In genomic region chr19:3150739-3151329, GRCh38 we compare ENCODE assay signal across 1 cellular context.
TF ChIP-seq lines count a peak whose summit lies in the region.

No MANE protein-coding gene starts in this region.

TF ChIP-seq in K562, 482 proteins besides CTCF, POLR2A, EP300 and RAD21:
- TF ChIP-seq GABPA (tag; conservative IDR thresholded peaks at IDR 0.05; ENCODE audit: low read depth) (peak; percentile 41; the same call in 1 of the 2 replicates), CHD1 (IDR thresholded peaks at IDR 0.05; ENCODE audit: low read length) (no peak), NFXL1 (CRISPR knock-in tag; IDR thresholded peaks at IDR 0.05) (no peak), GABPB1 (CRISPR knock-in tag; IDR thresholded peaks at IDR 0.05) (peak; percentile 42; the same call in 1 of the 2 replicates), ZBTB11 (CRISPR knock-in tag; IDR thresholded peaks at IDR 0.05) (peak in 2 of 3 experiments; percentile 71 to 94; a peak in 4 of 6 replicates), HCFC1 (IDR thresholded peaks at IDR 0.05; ENCODE audit: low read depth, low read length) (0 out of 2 replicates have a peak, but pooled peaks have one; percentile 15), RBM17 (IDR thresholded peaks at IDR 0.05; ENCODE audit: borderline replicate concordance, low read depth, low read length) (no peak), TRIM24 (IDR thresholded peaks at IDR 0.05) (peak in 1 of 2 experiments; percentile 67; a peak in 2 of 4 replicates), NCOA1 (IDR thresholded peaks at IDR 0.05; ENCODE audit: low read depth) (peak; percentile 26; the same call in 1 of the 2 replicates), ZBTB40 (IDR thresholded peaks at IDR 0.05) (peak; percentile 66), ZBTB40 (CRISPR knock-in tag; IDR thresholded peaks at IDR 0.05) (no peak)
